40 cellular contexts compared by ENCODE assay signal in the genomic region with DNA sequence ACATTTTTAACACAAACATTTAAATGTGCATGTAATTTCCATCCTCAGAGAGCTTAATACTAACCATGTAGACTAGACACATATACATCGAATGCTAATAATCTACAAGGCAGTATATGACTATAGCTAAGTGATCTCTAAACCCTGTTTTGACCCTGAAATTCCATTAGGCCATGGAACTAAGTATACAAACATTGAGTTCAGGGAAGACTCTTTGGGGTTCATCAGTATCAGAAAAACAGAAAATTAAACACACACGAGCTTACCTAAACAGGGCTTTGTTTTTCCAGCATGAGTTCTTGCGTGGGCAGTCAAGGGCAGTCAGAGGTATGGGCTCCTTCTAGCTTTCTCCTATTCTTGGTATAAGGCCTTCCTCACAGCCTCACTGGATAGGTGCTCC.
"Had no signal": no experiment of that assay in that cellular context is flagged by ENCODE, and none has a peak within 500 bp of the region (broad histone marks: within the 10 kb centered on the region; RNA-seq: fewer than 3 reads in every experiment).

No MANE protein-coding gene starts in this region.

- H3K4me3 Mint-ChIP-seq: activated naive CD4-positive, alpha-beta T cell treated with anti-CD3 and anti-CD28 coated beads for 36 hours; activated naive CD4-positive, alpha-beta T cell treated with anti-CD3 and anti-CD28 coated beads, Interleukin-2, amount 10 ng/mL, durations not matched to agents 7 days and 5 days; activated naive CD4-positive, alpha-beta T cell treated with anti-CD3 and anti-CD28 coated beads, Interleukin-2, amount 50 U/mL, for 24 hours; activated naive CD8-positive, alpha-beta T cell; activated naive CD8-positive, alpha-beta T cell treated with anti-CD3 and anti-CD28 coated beads for 36 hours; activated naive CD8-positive, alpha-beta T cell treated with anti-CD3 and anti-CD28 coated beads, Interleukin-2, amount 10 ng/mL, durations not matched to agents 7 days and 5 days; activated naive CD8-positive, alpha-beta T cell treated with anti-CD3 and anti-CD28 coated beads, Interleukin-2, amount 50 U/mL, for 24 hours; activated T-cell treated with anti-CD3 and anti-CD28 coated beads, Interleukin-2, amount 50 U/mL, for 24 hours; activated T-cell treated with anti-CD3 and anti-CD28 coated beads, Interleukin-2, amount 50 U/mL, for 4 hours; activated T-cell treated with anti-CD3 and anti-CD28 coated beads, Interleukin-2, amount 50 U/mL, for 72 hours; activated T-helper 1 cell treated with anti-CD3 and anti-CD28 coated beads, Interleukin-12 subunit alpha, Interleukin-12 subunit beta, Interleukin-2, Interleukin-4 antibody, amounts not matched to agents 30 ng/mL and 10 ng/mL and 1 ng/mL, durations not matched to agents 14 hours and 24 hours and 36 hours; activated T-helper 17 cell treated with anti-CD3 and anti-CD28 coated beads, Interleukin-2, amount 50 U/mL, for 72 hours; brain; central memory CD8-positive, alpha-beta T cell had no signal

- H3K36me3 Mint-ChIP-seq: activated naive CD4-positive, alpha-beta T cell treated with anti-CD3 and anti-CD28 coated beads, Interleukin-2, amount 10 ng/mL, durations not matched to agents 7 days and 5 days; activated naive CD8-positive, alpha-beta T cell treated with anti-CD3 and anti-CD28 coated beads for 36 hours; activated naive CD8-positive, alpha-beta T cell treated with anti-CD3 and anti-CD28 coated beads, Interleukin-2, amount 10 ng/mL, durations not matched to agents 7 days and 5 days; brain had no signal

- H3K4me1 ChIP-seq: adrenal gland, ascending aorta, body of pancreas, breast epithelium had no signal

- H3K4me3 ChIP-seq: adrenal gland, ascending aorta, body of pancreas, breast epithelium, cardiac muscle cell had no signal

- H3K9me3 ChIP-seq: adrenal gland, body of pancreas, breast epithelium had no signal

- H3K9me3 Mint-ChIP-seq: activated naive CD4-positive, alpha-beta T cell treated with anti-CD3 and anti-CD28 coated beads, Interleukin-2, amount 10 ng/mL, durations not matched to agents 7 days and 5 days; activated naive CD8-positive, alpha-beta T cell treated with anti-CD3 and anti-CD28 coated beads for 36 hours; activated T-helper 1 cell treated with anti-CD3 and anti-CD28 coated beads, Interleukin-12 subunit alpha, Interleukin-12 subunit beta, Interleukin-2, Interleukin-4 antibody, amounts not matched to agents 30 ng/mL and 10 ng/mL and 1 ng/mL, durations not matched to agents 14 hours and 24 hours and 36 hours; activated T-helper 2 cell treated with anti-CD3 and anti-CD28 coated beads, Interferon-gamma antibody, Interleukin-2, Interleukin-4, amounts not matched to agents 10 μg/mL and 5 μg/mL and 100 μg/mL, durations not matched to agents 14 hours and 24 hours and 36 hours; central memory CD8-positive, alpha-beta T cell had no signal

- H3K27ac ChIP-seq: adrenal gland, ascending aorta, body of pancreas, brain microvascular endothelial cell, breast epithelium, cardiac muscle cell had no signal

- H3K27ac Mint-ChIP-seq: activated naive CD4-positive, alpha-beta T cell treated with anti-CD3 and anti-CD28 coated beads for 36 hours; activated naive CD4-positive, alpha-beta T cell treated with anti-CD3 and anti-CD28 coated beads, Interleukin-2, amount 10 ng/mL, durations not matched to agents 7 days and 5 days; activated naive CD4-positive, alpha-beta T cell treated with anti-CD3 and anti-CD28 coated beads, Interleukin-2, amount 50 U/mL, for 24 hours; activated naive CD4-positive, alpha-beta T cell treated with anti-CD3 and anti-CD28 coated beads, Interleukin-2, amount 50 U/mL, for 72 hours; activated naive CD8-positive, alpha-beta T cell; activated naive CD8-positive, alpha-beta T cell treated with anti-CD3 and anti-CD28 coated beads for 36 hours; activated naive CD8-positive, alpha-beta T cell treated with anti-CD3 and anti-CD28 coated beads, Interleukin-2, amount 10 ng/mL, durations not matched to agents 7 days and 5 days; activated naive CD8-positive, alpha-beta T cell treated with anti-CD3 and anti-CD28 coated beads, Interleukin-2, amount 50 U/mL, for 24 hours; activated T-cell treated with anti-CD3 and anti-CD28 coated beads, Interleukin-2, amount 50 U/mL, for 24 hours; activated T-cell treated with anti-CD3 and anti-CD28 coated beads, Interleukin-2, amount 50 U/mL, for 72 hours; activated T-helper 1 cell treated with anti-CD3 and anti-CD28 coated beads, Interleukin-12 subunit alpha, Interleukin-12 subunit beta, Interleukin-2, Interleukin-4 antibody, amounts not matched to agents 30 ng/mL and 10 ng/mL and 1 ng/mL, durations not matched to agents 14 hours and 24 hours and 36 hours; activated T-helper 17 cell treated with anti-CD3 and anti-CD28 coated beads, Interleukin-2, amount 50 U/mL, for 72 hours; activated T-helper 2 cell treated with anti-CD3 and anti-CD28 coated beads, Interferon-gamma antibody, Interleukin-2, Interleukin-4, amounts not matched to agents 10 μg/mL and 5 μg/mL and 100 μg/mL, durations not matched to agents 14 hours and 24 hours and 36 hours had no signal

- H3K36me3 ChIP-seq: adrenal gland, ascending aorta, brain microvascular endothelial cell, breast epithelium, cardiac muscle cell had no signal

- H3K27me3 Mint-ChIP-seq: activated naive CD4-positive, alpha-beta T cell treated with anti-CD3 and anti-CD28 coated beads, Interleukin-2, amount 50 U/mL, for 24 hours; activated naive CD8-positive, alpha-beta T cell; activated naive CD8-positive, alpha-beta T cell treated with anti-CD3 and anti-CD28 coated beads for 36 hours had no signal

- ATAC-seq: activated naive CD4-positive, alpha-beta T cell treated with anti-CD3 and anti-CD28 coated beads, Interleukin-2, amount 50 U/mL, for 72 hours; activated naive CD8-positive, alpha-beta T cell treated with anti-CD3 and anti-CD28 coated beads, Interleukin-2, amount 50 U/mL, for 24 hours; activated T-cell treated with anti-CD3 and anti-CD28 coated beads, Interleukin-2, amount 50 U/mL, for 4 hours; activated T-cell treated with anti-CD3 and anti-CD28 coated beads, Interleukin-2, amount 50 U/mL, for 72 hours; activated T-helper 17 cell treated with anti-CD3 and anti-CD28 coated beads, Interleukin-2, amount 50 U/mL, for 72 hours; body of pancreas had no signal

- H3K4me1 Mint-ChIP-seq: activated naive CD4-positive, alpha-beta T cell treated with anti-CD3 and anti-CD28 coated beads, Interleukin-2, amount 10 ng/mL, durations not matched to agents 7 days and 5 days; activated naive CD4-positive, alpha-beta T cell treated with anti-CD3 and anti-CD28 coated beads, Interleukin-2, amount 50 U/mL, for 24 hours; activated naive CD8-positive, alpha-beta T cell treated with anti-CD3 and anti-CD28 coated beads for 36 hours; activated naive CD8-positive, alpha-beta T cell treated with anti-CD3 and anti-CD28 coated beads, Interleukin-2, amount 10 ng/mL, durations not matched to agents 7 days and 5 days; activated naive CD8-positive, alpha-beta T cell treated with anti-CD3 and anti-CD28 coated beads, Interleukin-2, amount 50 U/mL, for 24 hours; activated T-helper 17 cell treated with anti-CD3 and anti-CD28 coated beads, Interleukin-2, amount 50 U/mL, for 72 hours; central memory CD8-positive, alpha-beta T cell had no signal

- H3K27me3 ChIP-seq: ascending aorta, body of pancreas, brain microvascular endothelial cell, breast epithelium, cardiac muscle cell had no signal

- FAIRE-seq: astrocyte had no signal

- DNase-seq: activated effector memory CD4-positive, alpha-beta T cell treated with anti-CD3 and anti-CD28 coated beads, Interleukin-2, amount 50 U/mL, for 16 hours; activated effector memory CD4-positive, alpha-beta T cell treated with Interleukin-2 at 50 U/mL for 16 hours; activated gamma-delta T cell; activated gamma-delta T cell treated with Interleukin-2 at 50 U/mL for 16 hours; activated naive CD4-positive, alpha-beta T cell; activated naive CD4-positive, alpha-beta T cell treated with anti-CD3 and anti-CD28 coated beads for 36 hours; activated naive CD4-positive, alpha-beta T cell treated with anti-CD3 and anti-CD28 coated beads, Interleukin-2, amount 10 ng/mL, durations not matched to agents 7 days and 5 days; activated naive CD4-positive, alpha-beta T cell treated with anti-CD3 and anti-CD28 coated beads, Interleukin-2, amount 50 U/mL, for 16 hours; activated naive CD4-positive, alpha-beta T cell treated with Interleukin-2 at 50 U/mL for 16 hours; activated naive CD8-positive, alpha-beta T cell treated with anti-CD3 and anti-CD28 coated beads for 36 hours; activated naive CD8-positive, alpha-beta T cell treated with anti-CD3 and anti-CD28 coated beads, Interleukin-2, amount 10 ng/mL, durations not matched to agents 7 days and 5 days; activated naive CD8-positive, alpha-beta T cell treated with anti-CD3 and anti-CD28 coated beads, Interleukin-2, amount 50 U/mL, for 24 hours; activated T-cell treated with anti-CD3 and anti-CD28 coated beads for 4 hours; activated T-cell treated with anti-CD3 and anti-CD28 coated beads, Interleukin-2, amount 50 U/mL, for 1 hour; activated T-cell treated with anti-CD3 and anti-CD28 coated beads, Interleukin-2, amount 50 U/mL, for 24 hours; activated T-cell treated with anti-CD3 and anti-CD28 coated beads, Interleukin-2, amount 50 U/mL, for 4 hours; activated T-cell treated with anti-CD3 and anti-CD28 coated beads, Interleukin-2, amount 50 U/mL, for 48 hours; activated T-cell treated with anti-CD3 and anti-CD28 coated beads, Interleukin-2, amount 50 U/mL, for 72 hours; adrenal gland; amniotic stem cell; amygdala; anterior cingulate cortex; aorta; body of pancreas; brain microvascular endothelial cell; caudate nucleus; central memory CD4-positive, alpha-beta T cell; cerebellar nuclear complex had no signal
